2 cellular contexts compared by ENCODE assay signal in the genomic region with DNA sequence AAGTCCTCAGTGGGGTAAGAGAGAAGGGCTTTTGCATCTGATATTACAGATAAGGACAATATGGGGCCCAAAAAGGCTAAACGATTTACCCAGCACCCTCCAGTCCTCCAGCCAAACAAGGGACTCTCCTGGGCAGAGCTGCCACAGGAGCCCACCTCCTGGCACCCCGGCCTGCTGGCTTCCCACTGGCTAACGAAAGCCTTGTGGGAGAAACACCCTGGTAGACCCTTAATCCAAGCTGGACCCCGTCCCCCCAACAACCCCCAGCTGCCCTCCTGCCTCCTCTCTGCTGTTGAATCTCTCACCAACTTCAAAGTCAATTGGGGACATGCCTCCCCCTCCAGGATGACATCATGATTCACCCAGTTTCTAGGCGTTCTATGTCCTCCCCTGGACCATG.
TF ChIP-seq lines count a peak whose summit lies in the region.

No MANE protein-coding gene starts in this region.

TF ChIP-seq in IMR-90, 13 proteins besides CTCF, POLR2A, EP300 and RAD21:
- TF ChIP-seq RCOR1 (IDR thresholded peaks at IDR 0.05; ENCODE audit: insufficient replicate concordance, low read length) (no peak), MXI1 (IDR thresholded peaks at IDR 0.05; ENCODE audit: borderline replicate concordance, low read depth, low read length) (no peak), CHD1 (IDR thresholded peaks at IDR 0.05; ENCODE audit: low read depth, low read length) (no peak), RFX5 (IDR thresholded peaks at IDR 0.05; ENCODE audit: low read depth, low read length) (no peak), SMC3 (IDR thresholded peaks at IDR 0.05; ENCODE audit: low read depth, low read length) (no peak), CEBPB (IDR thresholded peaks at IDR 0.05; ENCODE audit: low read depth, low read length) (no peak), MAZ (IDR thresholded peaks at IDR 0.05; ENCODE audit: borderline replicate concordance, low read depth, low read length) (no peak), FOS (IDR thresholded peaks at IDR 0.05; ENCODE audit: low read depth, low read length) (no peak), ELK1 (IDR thresholded peaks at IDR 0.05; ENCODE audit: borderline replicate concordance, low read depth, low read length) (no peak), NFE2L2 (IDR thresholded peaks at IDR 0.05; ENCODE audit: low read depth, low read length) (no peak), BHLHE40 (IDR thresholded peaks at IDR 0.05; ENCODE audit: low read depth, low read length) (no peak), MAFK (IDR thresholded peaks at IDR 0.05; ENCODE audit: low read depth, low read length) (no peak)
- TF ChIP-seq, protein P1, sequence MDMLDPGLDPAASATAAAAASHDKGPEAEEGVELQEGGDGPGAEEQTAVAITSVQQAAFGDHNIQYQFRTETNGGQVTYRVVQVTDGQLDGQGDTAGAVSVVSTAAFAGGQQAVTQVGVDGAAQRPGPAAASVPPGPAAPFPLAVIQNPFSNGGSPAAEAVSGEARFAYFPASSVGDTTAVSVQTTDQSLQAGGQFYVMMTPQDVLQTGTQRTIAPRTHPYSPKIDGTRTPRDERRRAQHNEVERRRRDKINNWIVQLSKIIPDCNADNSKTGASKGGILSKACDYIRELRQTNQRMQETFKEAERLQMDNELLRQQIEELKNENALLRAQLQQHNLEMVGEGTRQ (IDR thresholded peaks at IDR 0.05; ENCODE audit: low read depth, low read length) = no peak
TF ChIP-seq in IMR-90: peak in this region for 0.

TF ChIP-seq in GM12878, 131 proteins besides CTCF, POLR2A, EP300 and RAD21:
- TF ChIP-seq ATF7 (IDR thresholded peaks at IDR 0.05; ENCODE audit: low read depth) (0 out of 2 replicates have a peak, but pooled peaks have one; percentile 12), MEF2A (IDR thresholded peaks at IDR 0.05; ENCODE audit: insufficient read depth, low read depth, low read length) (no peak)
TF ChIP-seq in GM12878: peak in this region for 1.
